Comparison of ENCODE assay signal across 9 cellular contexts in genomic region chr17:75749545-75750389, GRCh38. TPM values are rescaled to one million over a fixed set of nuclear protein-coding genes. Genes with fewer than 3 reads are reported as not detected.
A peak's percentile ranks its signal among the peaks of the same experiment; 100 is the strongest.
DNase-seq lines count a peak whose midpoint lies in the region; ATAC-seq and TF ChIP-seq lines count a peak whose summit lies in the region.
"Had no signal": no experiment of that assay in that cellular context is flagged by ENCODE, and none has a peak within 500 bp of the region (broad histone marks: within the 10 kb centered on the region; RNA-seq: fewer than 3 reads in every experiment).

No MANE protein-coding gene starts in this region.

- H3K27me3 ChIP-seq in neuronal stem cell (ENCODE audit: control insufficient read depth in 3 of 3, insufficient read depth in 3 of 3, low read depth in 1 of 3, low read length in 3 of 3) (peaks cover 0 to 21% (median 5%) of the 10 kb centered on the region in 3 experiments), stomach (no peaks in the 10 kb centered on the region)

- TF ChIP-seq POLR2A in stomach (IDR thresholded peaks at IDR 0.05) = no peak

- H3K27ac ChIP-seq in neuronal stem cell (replicated peaks; ENCODE audit: low read length) = no peak overlapping the region
- no peak overlapping the region for H3K27ac ChIP-seq in stomach
- H3K27ac ChIP-seq: epithelial cell of prostate had no signal

- H2BK5ac ChIP-seq in neuronal stem cell (ENCODE audit: low read length) = peak overlapping the region; percentile 60

- H2AFZ ChIP-seq in neuronal stem cell (ENCODE audit: low read length) = peak overlapping the region; percentile 83

- peak overlapping the region; percentile 45 for H3K4me2 ChIP-seq in neuronal stem cell (ENCODE audit: insufficient read depth, low read length, poor library complexity, severe bottlenecking)

- peak; percentile 85 for DNase-seq in G401 (ENCODE audit: low spot score)
- DNase-seq in RPMI8226 = peak; percentile 82
- DNase-seq in activated T-helper 1 cell treated with anti-CD3 and anti-CD28 coated beads, Interleukin-2, amount 50 U/mL, for 16 hours (ENCODE audit: low read depth in 1 of 2, low spot score in 1 of 2) = peak; percentile 82 to 89
- peak; percentile 75 for DNase-seq in fibroblast of pulmonary artery (ENCODE audit: low read depth)
- DNase-seq in neuronal stem cell (ENCODE audit: low spot score) = peak; percentile 79
- peak; percentile 89 for DNase-seq in stomach

- H3K9me3 ChIP-seq in neuronal stem cell (replicated peaks in 1 of 2; ENCODE audit: control insufficient read depth in 2 of 2, insufficient read depth in 1 of 2, low read depth in 1 of 2, low read length in 2 of 2) (no peaks in the 10 kb centered on the region), stomach (no peaks in the 10 kb centered on the region)

- H3K4me1 ChIP-seq in neuronal stem cell (ENCODE audit: control insufficient read depth in 2 of 2, insufficient read depth in 1 of 2, low read depth in 1 of 2, low read length in 2 of 2) (peaks cover 0 to 8% of the 10 kb centered on the region in 2 donors), stomach (peaks cover 12 to 48% (median 27%) of the 10 kb centered on the region in 4 donors)

- no peak overlapping the region for H2BK120ac ChIP-seq in neuronal stem cell (ENCODE audit: low read depth, low read length)

- H3K36me3 ChIP-seq in neuronal stem cell (replicated peaks in 1 of 2; ENCODE audit: control insufficient read depth in 2 of 2, insufficient read depth in 2 of 2, low read length in 2 of 2) = no peaks in the 10 kb centered on the region
- peaks cover 8 to 89% (median 67%) of the 10 kb centered on the region in 4 donors for H3K36me3 ChIP-seq in stomach

- H3K9ac ChIP-seq in neuronal stem cell (ENCODE audit: low read depth, low read length, poor library complexity) = peak overlapping the region; percentile 68

- no peak overlapping the region for H4K91ac ChIP-seq in neuronal stem cell (ENCODE audit: low read depth, low read length, poor library complexity)

- no peak for ATAC-seq in GM18861 (IDR thresholded peaks at IDR 0.05; ENCODE audit: unreplicated experiment)

- H3K14ac ChIP-seq in neuronal stem cell (ENCODE audit: low read length) = no peak overlapping the region

- intact Hi-C loops in stomach (cut with DNase I; ENCODE audit: low total_unique reads) = loop anchor here (5.0 kb wide), 1 partner anchor 117 kb away; the partner anchor contains the start of gene SMIM5

- H2BK12ac ChIP-seq in neuronal stem cell (ENCODE audit: low read length) = peak overlapping the region; percentile 59

- in situ Hi-C loops in G401 (cut with HindIII; ENCODE audit: low sequenced_read_pairs) = no loop called here

- TF ChIP-seq CTCF in LNCAP (IDR thresholded peaks at IDR 0.05) (peak; percentile 89), fibroblast of pulmonary artery (IDR thresholded peaks at IDR 0.05; ENCODE audit: low read length, missing control alignments) (peak; percentile 79), stomach (IDR thresholded peaks at IDR 0.05) (peak in 5 of 7 experiments; percentile 70 to 96 (median 90))

- H3K4ac ChIP-seq in neuronal stem cell (ENCODE audit: low read length) = no peak overlapping the region

- H3K79me1 ChIP-seq in neuronal stem cell (ENCODE audit: low read depth, low read length) = no peaks in the 10 kb centered on the region

- H4K8ac ChIP-seq in neuronal stem cell (ENCODE audit: low read depth, low read length) = peak overlapping the region; percentile 94

- peak overlapping the region; percentile 73 for H2AK5ac ChIP-seq in neuronal stem cell (ENCODE audit: low read depth, low read length)

- H3K4me3 ChIP-seq in fibroblast of pulmonary artery (replicated peaks; ENCODE audit: low read depth, low read length) (no peak overlapping the region), neuronal stem cell (ENCODE audit: low read length in 2 of 2) (no peak overlapping the region), stomach (no peak overlapping the region)

- no CpG with 5 or more reads among the region's 20 CpGs for WGBS in neuronal stem cell (ENCODE audit: extremely low coverage in 2 of 2, insufficient read length in 2 of 2, insufficient replicate concordance in 1 of 2), 2 donors
- WGBS in stomach, 5 donors = 29 to 41% (median 31%) methylated on average over 16 to 20 of the region's 20 CpGs

- no peak overlapping the region for H2BK15ac ChIP-seq in neuronal stem cell (ENCODE audit: low read length)

- H3K18ac ChIP-seq in neuronal stem cell (ENCODE audit: low read length) = no peak overlapping the region

- no peak for TF ChIP-seq EP300 in stomach (IDR thresholded peaks at IDR 0.05)

- H3K23ac ChIP-seq in neuronal stem cell (ENCODE audit: low read depth, low read length, poor library complexity) = peak overlapping the region; percentile 45

RNA-seq across cellular contexts. Expression of gene GALK1, which starts 15.2 kb away (rescaled TPM):
- 68.3 and 87.8 TPM in 2 replicates for total RNA-seq in G401 (2014; rRNA removed; shearing (Covaris generic))
- polyA plus RNA-seq in neuronal stem cell (2013, experiment 1 of 2) = 20.1 TPM
- 18.5 TPM for polyA plus RNA-seq in neuronal stem cell (2013, experiment 2 of 2)
- total RNA-seq in stomach = 10 to 100 TPM in 4 of 5 donors, 1 to 10 TPM in 1; 7.6 to 57.1 (median 27.5) TPM
- 10 to 100 TPM; 32.7 to 41.0 (median 40.6) TPM for polyA plus RNA-seq in stomach

RNA-seq across cellular contexts. Expression of gene ITGB4, which starts 28.5 kb away (rescaled TPM):
- total RNA-seq in G401 (2014; rRNA removed; shearing (Covaris generic)) = 0.06 TPM in 1 of 2 replicates, not detected in the other
- polyA plus RNA-seq in neuronal stem cell (2013, experiment 1 of 2) = 1.5 TPM
- 2.0 TPM for polyA plus RNA-seq in neuronal stem cell (2013, experiment 2 of 2)
- 100 to 1,000 TPM in 4 of 5 donors, 10 to 100 TPM in 1; 66.8 to 137 (median 132) TPM for total RNA-seq in stomach
- 10 to 100 TPM; 33.6 to 66.1 (median 60.3) TPM for polyA plus RNA-seq in stomach

RNA-seq across cellular contexts. Expression of gene UNK, which starts 34.8 kb away (rescaled TPM):
- total RNA-seq in G401 (2014; rRNA removed; shearing (Covaris generic)) = 19.1 and 19.6 TPM in 2 replicates
- polyA plus RNA-seq in neuronal stem cell (2013, experiment 1 of 2) = 25.1 TPM
- polyA plus RNA-seq in neuronal stem cell (2013, experiment 2 of 2) = 26.8 TPM
- total RNA-seq in stomach = 100 to 1,000 TPM in 1 of 5 donors, 10 to 100 TPM in 3, 1 to 10 TPM in 1; 3.5 to 102 (median 33.0) TPM
- polyA plus RNA-seq in stomach = 10 to 100 TPM; 13.5 to 17.3 (median 15.1) TPM

Comparison
In these comparisons a context has a peak if more than half of its experiments do, and no peak if none do; other contexts are left out.
1. RNA of gene ITGB4, which starts 28.5 kb away (total RNA-seq): 66.8 to 137 TPM in stomach; 0.06 TPM in G401; every median in the first group is over 10 times any median in the second.
2. Peak in every context shown above with its lines, with median percentiles within 50 percentile points of each other: DNase-seq and CTCF ChIP-seq.